In genomic region chr4:167129146-167129545, GRCh38 we compare ENCODE assay signal across 26 cellular contexts.
"Had no signal": no experiment of that assay in that cellular context is flagged by ENCODE, and none has a peak within 500 bp of the region (broad histone marks: within the 10 kb centered on the region; RNA-seq: fewer than 3 reads in every experiment).

No MANE protein-coding gene starts in this region.

- H3K36me3 ChIP-seq: adrenal gland, breast epithelium, cardiac muscle cell had no signal

- H3K4me1 ChIP-seq: adrenal gland, breast epithelium had no signal

- ATAC-seq: activated CD4-positive, alpha-beta T cell treated with anti-CD3 and anti-CD28 coated beads for 36 hours; activated CD8-positive, alpha-beta memory T cell treated with anti-CD3 and anti-CD28 coated beads, Interleukin-2, amount 10 ng/mL, durations not matched to agents 7 days and 5 days; activated CD8-positive, alpha-beta T cell treated with anti-CD3 and anti-CD28 coated beads, Interleukin-2, amount 10 ng/mL, durations not matched to agents 7 days and 5 days; activated naive CD8-positive, alpha-beta T cell treated with anti-CD3 and anti-CD28 coated beads, Interleukin-2, amount 50 U/mL, for 24 hours; esophagus mucosa had no signal

- H3K27me3 ChIP-seq: adrenal gland, breast epithelium, cardiac muscle cell, dorsolateral prefrontal cortex had no signal

- DNase-seq: activated CD4-positive, alpha-beta memory T cell treated with anti-CD3 and anti-CD28 coated beads for 36 hours; activated CD4-positive, alpha-beta T cell treated with anti-CD3 and anti-CD28 coated beads for 36 hours; activated CD4-positive, alpha-beta T cell treated with anti-CD3 and anti-CD28 coated beads, Interleukin-2, amount 10 ng/mL, durations not matched to agents 24 days and 14 days; activated CD4-positive, CD25-positive, alpha-beta regulatory T cell; activated CD4-positive, CD25-positive, alpha-beta regulatory T cell treated with anti-CD3 and anti-CD28 coated beads, Interleukin-2, amount 50 U/mL, for 72 hours; activated CD8-positive, alpha-beta memory T cell treated with anti-CD3 and anti-CD28 coated beads, Interleukin-2, amount 10 ng/mL, durations not matched to agents 7 days and 5 days; activated CD8-positive, alpha-beta memory T cell treated with anti-CD3 and anti-CD28 coated beads, Interleukin-2, amount 50 U/mL, for 4 hours; activated CD8-positive, alpha-beta T cell treated with anti-CD3 and anti-CD28 coated beads, Interleukin-2, amount 10 ng/mL, durations not matched to agents 7 days and 5 days; activated effector memory CD4-positive, alpha-beta T cell treated with anti-CD3 and anti-CD28 coated beads, Interleukin-2, amount 50 U/mL, for 16 hours; activated naive CD4-positive, alpha-beta T cell treated with anti-CD3 and anti-CD28 coated beads for 36 hours; activated naive CD8-positive, alpha-beta T cell treated with anti-CD3 and anti-CD28 coated beads for 36 hours; activated naive CD8-positive, alpha-beta T cell treated with anti-CD3 and anti-CD28 coated beads, Interleukin-2, amount 50 U/mL, for 24 hours; activated T-cell treated with anti-CD3 and anti-CD28 coated beads, Interleukin-2, amount 50 U/mL, for 1 hour; activated T-cell treated with anti-CD3 and anti-CD28 coated beads, Interleukin-2, amount 50 U/mL, for 48 hours; adrenal gland; amygdala; aorta; dorsolateral prefrontal cortex; effector memory CD4-positive, alpha-beta T cell; endodermal cell; foreskin fibroblast; T-helper 2 cell had no signal

- H3K27ac ChIP-seq: adrenal gland, breast epithelium, cardiac muscle cell, coronary artery, dorsolateral prefrontal cortex had no signal

- H3K4me3 ChIP-seq: adrenal gland, breast epithelium, cardiac muscle cell, coronary artery, dorsolateral prefrontal cortex had no signal

- H3K9me3 ChIP-seq: adrenal gland, breast epithelium had no signal
